ENCODE assay signal across 22 cellular contexts in the genomic region with DNA sequence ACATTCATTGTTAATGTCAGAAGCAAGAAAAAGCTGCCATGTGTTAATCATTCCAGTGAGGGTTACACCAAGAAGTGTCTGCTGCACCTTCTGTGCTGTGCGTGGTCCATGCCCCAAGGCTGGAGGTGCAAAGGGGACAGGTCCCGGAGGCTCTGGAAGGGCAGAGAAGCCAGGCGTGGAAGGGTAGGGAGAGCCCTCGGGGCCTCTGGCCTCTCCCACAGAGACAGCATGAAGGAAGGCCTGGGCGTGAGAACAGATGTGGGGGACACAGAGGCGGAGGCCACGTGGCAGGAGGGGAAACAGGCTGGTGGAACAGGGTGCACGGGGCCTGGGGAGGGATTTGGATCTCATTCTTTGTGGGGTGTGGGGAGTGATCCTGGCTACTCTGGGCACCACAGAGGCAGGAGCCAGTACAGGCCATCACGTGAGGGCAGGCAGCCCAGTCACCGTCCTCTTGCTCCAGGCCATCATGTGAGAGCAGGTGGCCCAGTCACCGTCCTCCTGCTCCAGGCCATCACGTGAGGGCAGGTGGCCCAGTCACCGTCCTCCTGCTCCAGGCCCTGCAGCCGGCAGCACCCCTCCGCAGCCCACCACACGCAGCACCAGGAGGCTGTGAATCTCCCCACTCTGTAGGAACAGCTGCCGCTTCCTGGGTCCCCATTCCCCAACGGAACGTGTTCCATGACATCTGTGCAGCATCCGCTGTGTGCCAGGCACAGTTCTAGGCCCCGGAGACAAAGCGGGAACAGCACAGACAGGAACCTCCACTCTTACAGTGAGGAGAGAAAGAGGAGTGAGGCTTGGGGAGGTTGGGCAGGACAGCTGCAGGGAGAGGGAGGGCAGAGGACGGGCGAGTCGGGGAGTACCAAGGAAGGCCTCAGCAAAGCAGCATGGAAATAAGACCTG. TPM values are rescaled to one million over a fixed set of nuclear protein-coding genes. Genes with fewer than 3 reads are reported as not detected.
"Had no signal": no experiment of that assay in that cellular context is flagged by ENCODE, and none has a peak within 500 bp of the region (broad histone marks: within the 10 kb centered on the region; RNA-seq: fewer than 3 reads in every experiment).

No MANE protein-coding gene starts in this region.

- H3K27me3 Mint-ChIP-seq: activated CD4-positive, alpha-beta memory T cell treated with anti-CD3 and anti-CD28 coated beads, Interleukin-2, amount 10 ng/mL, durations not matched to agents 7 days and 5 days; activated CD4-positive, alpha-beta T cell treated with anti-CD3 and anti-CD28 coated beads, Interleukin-2, amount 10 ng/mL, durations not matched to agents 24 days and 14 days; activated naive CD8-positive, alpha-beta T cell treated with anti-CD3 and anti-CD28 coated beads, Interleukin-2, amount 50 U/mL, for 24 hours; naive B cell; T-helper 17 cell had no signal

- DNase-seq: activated CD4-positive, alpha-beta memory T cell treated with anti-CD3 and anti-CD28 coated beads, Interleukin-2, amount 10 ng/mL, durations not matched to agents 7 days and 5 days; activated CD4-positive, alpha-beta T cell treated with anti-CD3 and anti-CD28 coated beads, Interleukin-2, amount 10 ng/mL, durations not matched to agents 24 days and 14 days; activated effector memory CD4-positive, alpha-beta T cell treated with Interleukin-2 at 50 U/mL for 16 hours; activated naive CD4-positive, alpha-beta T cell treated with anti-CD3 and anti-CD28 coated beads, Interleukin-2, amount 50 U/mL, for 16 hours; activated naive CD8-positive, alpha-beta T cell treated with anti-CD3 and anti-CD28 coated beads, Interleukin-2, amount 50 U/mL, for 24 hours; activated T-cell treated with anti-CD3 and anti-CD28 coated beads, Interleukin-2, amount 50 U/mL, for 72 hours; body of pancreas; dermis blood vessel endothelial cell; effector memory CD4-positive, alpha-beta T cell; foreskin melanocyte; hippocampal formation; naive B cell; retina; stimulated activated CD4-positive, alpha-beta T cell treated with anti-CD3 and anti-CD28 coated beads, Interleukin-4, amount 100 ng/mL, for 24 hours; stimulated activated naive CD4-positive, alpha-beta T cell treated with Interleukin-2 at 50 U/mL for 16 hours; SW 1271; T-helper 17 cell; upper lobe of right lung had no signal

- H3K9me3 Mint-ChIP-seq: activated CD4-positive, alpha-beta memory T cell treated with anti-CD3 and anti-CD28 coated beads, Interleukin-2, amount 10 ng/mL, durations not matched to agents 7 days and 5 days; activated CD4-positive, alpha-beta T cell treated with anti-CD3 and anti-CD28 coated beads, Interleukin-2, amount 10 ng/mL, durations not matched to agents 24 days and 14 days; activated naive CD8-positive, alpha-beta T cell treated with anti-CD3 and anti-CD28 coated beads, Interleukin-2, amount 50 U/mL, for 24 hours; activated T-cell treated with anti-CD3 and anti-CD28 coated beads, Interleukin-2, amount 50 U/mL, for 72 hours; naive B cell had no signal

- H3K4me1 ChIP-seq: body of pancreas, upper lobe of right lung had no signal

- H3K27me3 ChIP-seq: body of pancreas, upper lobe of right lung had no signal

- H3K4me3 Mint-ChIP-seq: activated CD4-positive, alpha-beta memory T cell treated with anti-CD3 and anti-CD28 coated beads, Interleukin-2, amount 10 ng/mL, durations not matched to agents 7 days and 5 days; activated CD4-positive, alpha-beta T cell treated with anti-CD3 and anti-CD28 coated beads, Interleukin-2, amount 10 ng/mL, durations not matched to agents 24 days and 14 days; activated naive CD8-positive, alpha-beta T cell treated with anti-CD3 and anti-CD28 coated beads, Interleukin-2, amount 50 U/mL, for 24 hours; activated T-cell treated with anti-CD3 and anti-CD28 coated beads, Interleukin-2, amount 50 U/mL, for 72 hours; T-helper 17 cell had no signal

- H3K9me3 ChIP-seq: body of pancreas, thoracic aorta, upper lobe of right lung had no signal

- H3K4me3 ChIP-seq: body of pancreas, lung, thoracic aorta, upper lobe of right lung had no signal

- H3K36me3 ChIP-seq: thoracic aorta, upper lobe of right lung had no signal

- H3K27ac ChIP-seq: body of pancreas, thoracic aorta, upper lobe of right lung had no signal

- H3K4me1 Mint-ChIP-seq: activated CD4-positive, alpha-beta memory T cell treated with anti-CD3 and anti-CD28 coated beads, Interleukin-2, amount 10 ng/mL, durations not matched to agents 7 days and 5 days; activated CD4-positive, alpha-beta T cell treated with anti-CD3 and anti-CD28 coated beads, Interleukin-2, amount 10 ng/mL, durations not matched to agents 24 days and 14 days; activated naive CD8-positive, alpha-beta T cell treated with anti-CD3 and anti-CD28 coated beads, Interleukin-2, amount 50 U/mL, for 24 hours; naive B cell had no signal

- H3K27ac Mint-ChIP-seq: activated CD4-positive, alpha-beta memory T cell treated with anti-CD3 and anti-CD28 coated beads, Interleukin-2, amount 10 ng/mL, durations not matched to agents 7 days and 5 days; activated CD4-positive, alpha-beta T cell treated with anti-CD3 and anti-CD28 coated beads, Interleukin-2, amount 10 ng/mL, durations not matched to agents 24 days and 14 days; activated naive CD8-positive, alpha-beta T cell treated with anti-CD3 and anti-CD28 coated beads, Interleukin-2, amount 50 U/mL, for 24 hours; activated T-cell treated with anti-CD3 and anti-CD28 coated beads, Interleukin-2, amount 50 U/mL, for 72 hours; T-helper 17 cell had no signal

RNA-seq across cellular contexts. Expression of a gene that starts 10.2 kb away (rescaled TPM):
- total RNA-seq: activated CD4-positive, alpha-beta memory T cell treated with anti-CD3 and anti-CD28 coated beads, Interleukin-2, amount 10 ng/mL, durations not matched to agents 7 days and 5 days; activated CD4-positive, alpha-beta T cell treated with anti-CD3 and anti-CD28 coated beads, Interleukin-2, amount 10 ng/mL, durations not matched to agents 24 days and 14 days; activated T-cell treated with anti-CD3 and anti-CD28 coated beads, Interleukin-2, amount 50 U/mL, for 72 hours; body of pancreas; dermis blood vessel endothelial cell; T-helper 17 cell; thoracic aorta had no signal

RNA-seq across cellular contexts. Expression of a gene that starts 27.2 kb away (rescaled TPM):
- total RNA-seq: activated CD4-positive, alpha-beta memory T cell treated with anti-CD3 and anti-CD28 coated beads, Interleukin-2, amount 10 ng/mL, durations not matched to agents 7 days and 5 days; activated CD4-positive, alpha-beta T cell treated with anti-CD3 and anti-CD28 coated beads, Interleukin-2, amount 10 ng/mL, durations not matched to agents 24 days and 14 days; activated T-cell treated with anti-CD3 and anti-CD28 coated beads, Interleukin-2, amount 50 U/mL, for 72 hours; dermis blood vessel endothelial cell; osteoblast; T-helper 17 cell had no signal
- polyA plus RNA-seq: neural cell had no signal
